ENCODE assay signal across 8 cellular contexts in genomic region chr16:57299719-57300386, GRCh38. TPM values are rescaled to one million over a fixed set of nuclear protein-coding genes. Genes with fewer than 3 reads are reported as not detected.
A peak's percentile ranks its signal among the peaks of the same experiment; 100 is the strongest.
DNase-seq lines count a peak whose midpoint lies in the region; ATAC-seq, FAIRE-seq and TF ChIP-seq lines count a peak whose summit lies in the region.

No MANE protein-coding gene starts in this region.

- H3K79me2 ChIP-seq in keratinocyte (ENCODE audit: control insufficient read depth, insufficient read depth, low read length), result no peaks in the 10 kb centered on the region

- ATAC-seq in GM18867 (IDR thresholded peaks at IDR 0.05; ENCODE audit: unreplicated experiment) (peak; percentile 44), HG03097 (IDR thresholded peaks at IDR 0.05; ENCODE audit: low FRiP score, unreplicated experiment) (peak; percentile 41)

- dilution Hi-C loops in keratinocyte (cut with MboI; ENCODE audit: extremely low pct_ligation_motif_present, low sequenced_read_pairs), result no loop called here

- H3K4me1 ChIP-seq in keratinocyte (ENCODE audit: control insufficient read depth, extremely low read depth, insufficient read depth, low read length), result peaks cover 14% of the 10 kb centered on the region

- peak overlapping the region; percentile 35 for H3K9ac ChIP-seq in keratinocyte (ENCODE audit: control insufficient read depth, extremely low read depth, insufficient read depth, low read length)

- H4K20me1 ChIP-seq in keratinocyte (ENCODE audit: control insufficient read depth, extremely low read depth, insufficient read depth, low read length), result no peaks in the 10 kb centered on the region

- no peaks in the 10 kb centered on the region for H3K9me3 ChIP-seq in keratinocyte (ENCODE audit: control insufficient read depth, low read depth, low read length)

- H3K4me3 ChIP-seq in keratinocyte (ENCODE audit: control insufficient read depth in 2 of 3, extremely low read depth in 1 of 3, insufficient read depth in 2 of 3, low read depth in 1 of 3, low read length in 3 of 3), result peak overlapping the region; percentile 31 to 81 (median 63)

- H3K4me2 ChIP-seq in keratinocyte (ENCODE audit: control insufficient read depth, extremely low read depth, insufficient read depth, low read depth, low read length), result peak overlapping the region; percentile 78

- no peaks in the 10 kb centered on the region for H3K27me3 ChIP-seq in keratinocyte (ENCODE audit: control insufficient read depth, extremely low read depth, insufficient read depth, low read length)

- TF ChIP-seq CTCF in keratinocyte (optimal IDR thresholded peaks at IDR 0.05 in 1 of 3, IDR thresholded peaks at IDR 0.05 in 1 of 3, conservative IDR thresholded peaks at IDR 0.05 in 1 of 3; ENCODE audit: extremely low read depth in 1 of 3, insufficient read depth in 2 of 3, low read length in 3 of 3), result peak in 2 of 3 experiments; percentile 0 to 12

- peak; percentile 66 for FAIRE-seq in keratinocyte (lab: Jason Lieb, UNC)

- no peaks in the 10 kb centered on the region for H3K36me3 ChIP-seq in keratinocyte (ENCODE audit: control insufficient read depth in 2 of 2, extremely low read depth in 1 of 2, insufficient read depth in 2 of 2, low read length in 2 of 2)

- peak overlapping the region; percentile 53 for H3K27ac ChIP-seq in keratinocyte (ENCODE audit: control insufficient read depth, insufficient read depth, low read length)

- peak; percentile 96 for DNase-seq in A172 (ENCODE audit: low spot score)
- peak; percentile 83 for DNase-seq in NCI-H345 (lab: John Stamatoyannopoulos, UW)
- DNase-seq in activated CD4-positive, CD25-positive, alpha-beta regulatory T cell treated with anti-CD3 and anti-CD28 coated beads, Interleukin-2, amount 50 U/mL, for 16 hours (ENCODE audit: low read depth, low spot score), result peak; percentile 71
- peak; percentile 96 for DNase-seq in cerebellar cortex (ENCODE audit: low spot score)
- peak; percentile 95 for DNase-seq in keratinocyte (ENCODE audit: low read depth, low spot score)
- DNase-seq in stimulated activated CD4-positive, alpha-beta T cell treated with anti-CD3 and anti-CD28 coated beads, Interleukin-12 subunit alpha, Interleukin-12 subunit beta, amount 100 ng/mL, for 48 hours (ENCODE audit: low read depth in 2 of 3, low spot score in 1 of 3), result peak; percentile 77 to 83 (median 83)

- peak overlapping the region; percentile 76 for H2AFZ ChIP-seq in keratinocyte (ENCODE audit: control insufficient read depth, low read length)

- no peaks in the 10 kb centered on the region for H3K9me1 ChIP-seq in keratinocyte (ENCODE audit: control insufficient read depth, extremely low read depth, insufficient read depth, low read length)

RNA-seq across cellular contexts. Expression of gene PLLP, which starts 15.4 kb away (rescaled TPM):
- total RNA-seq in A172 (2014; rRNA removed; shearing (Covaris generic)), result 0.55 TPM in 1 of 2 replicates, not detected in the other
- polyA plus RNA-seq in keratinocyte, result 8.7 to 15.4 TPM (median 13.1 TPM) in 3 replicates
- 2.0 TPM for polyA plus RNA-seq in keratinocyte (2011; ENCODE audit: low read depth)
- 7.6 and 10.6 TPM in 2 replicates for polyA plus RNA-seq in keratinocyte (2011; cell fraction: cytosol; rRNA removed)
- 5.4 and 8.0 TPM in 2 replicates for polyA plus RNA-seq in keratinocyte (2011; cell fraction: nucleus; rRNA removed)
- polyA plus RNA-seq in keratinocyte (2012; ENCODE audit: low replicate concordance), result 5.8 and 10.7 TPM in 2 replicates
- polyA minus RNA-seq in keratinocyte, result 8.3 to 14.0 TPM (median 14.0 TPM) in 3 replicates
- polyA minus RNA-seq in keratinocyte (2011; cell fraction: cytosol; rRNA and poly(A)+ RNA removed), result 9.0 TPM
- 2.8 and 7.2 TPM in 2 replicates for polyA minus RNA-seq in keratinocyte (2011; cell fraction: nucleus; rRNA and poly(A)+ RNA removed)

RNA-seq across cellular contexts. Expression of gene ARL2BP, which starts 54.8 kb away (rescaled TPM):
- total RNA-seq in A172 (2014; rRNA removed; shearing (Covaris generic)), result 165 and 172 TPM in 2 replicates
- polyA plus RNA-seq in keratinocyte, result 55.2 to 107 TPM (median 98.0 TPM) in 3 replicates
- polyA plus RNA-seq in keratinocyte (2011; ENCODE audit: low read depth), result 37.9 TPM
- polyA plus RNA-seq in keratinocyte (2011; cell fraction: cytosol; rRNA removed), result 80.7 and 116 TPM in 2 replicates
- 34.7 and 35.5 TPM in 2 replicates for polyA plus RNA-seq in keratinocyte (2011; cell fraction: nucleus; rRNA removed)
- polyA plus RNA-seq in keratinocyte (2012; ENCODE audit: low replicate concordance), result 41.8 and 65.4 TPM in 2 replicates
- 42.4 to 71.7 TPM (median 60.0 TPM) in 3 replicates for polyA minus RNA-seq in keratinocyte
- 66.4 TPM for polyA minus RNA-seq in keratinocyte (2011; cell fraction: cytosol; rRNA and poly(A)+ RNA removed)
- 14.6 and 25.1 TPM in 2 replicates for polyA minus RNA-seq in keratinocyte (2011; cell fraction: nucleus; rRNA and poly(A)+ RNA removed)

RNA-seq across cellular contexts. Expression of gene CCL22, which starts 58.7 kb away (rescaled TPM):
- total RNA-seq in A172 (2014; rRNA removed; shearing (Covaris generic)), result not detected in 2 replicates
- polyA plus RNA-seq in keratinocyte, result not detected in 3 replicates
- 0.35 TPM for polyA plus RNA-seq in keratinocyte (2011; ENCODE audit: low read depth)
- not detected in 2 replicates for polyA plus RNA-seq in keratinocyte (2011; cell fraction: cytosol; rRNA removed)
- 0.05 and 0.07 TPM in 2 replicates for polyA plus RNA-seq in keratinocyte (2011; cell fraction: nucleus; rRNA removed)
- polyA plus RNA-seq in keratinocyte (2012; ENCODE audit: low replicate concordance), result 0.61 TPM in 1 of 2 replicates, not detected in the other
- not detected in 3 replicates for polyA minus RNA-seq in keratinocyte
- not detected for polyA minus RNA-seq in keratinocyte (2011; cell fraction: cytosol; rRNA and poly(A)+ RNA removed)
- polyA minus RNA-seq in keratinocyte (2011; cell fraction: nucleus; rRNA and poly(A)+ RNA removed), result not detected in 2 replicates

Comparison
In these comparisons a context has a peak if more than half of its experiments do, and no peak if none do; other contexts are left out.
1. Peak in every context shown above with its lines: DNase-seq, ATAC-seq, H3K4me3 ChIP-seq and H3K27ac ChIP-seq.